In genomic region chr15:65285291-65286068, GRCh38 we compare ENCODE assay signal across 9 cellular contexts. TPM values are rescaled to one million over a fixed set of nuclear protein-coding genes. Genes with fewer than 3 reads are reported as not detected.
DNase-seq lines count a peak whose midpoint lies in the region; ATAC-seq and TF ChIP-seq lines count a peak whose summit lies in the region.
"Had no signal": no experiment of that assay in that cellular context is flagged by ENCODE, and none has a peak within 500 bp of the region (broad histone marks: within the 10 kb centered on the region; RNA-seq: fewer than 3 reads in every experiment).

No MANE protein-coding gene starts in this region.

- CTCF ChIA-PET in MCF 10A (lab: Yijun Ruan, JAX): interaction anchor here (0.6 to 4.7 kb wide), 8 partner anchors 12 to 103 kb away, joined by 3 to 53 read pairs (median 6); partner anchors contain the start of gene CLPX

- H3K27ac ChIP-seq in 22Rv1: peak overlapping the region; percentile 91
- peak overlapping the region; percentile 69 for H3K27ac ChIP-seq in HUES48 (ENCODE audit: low read depth, low read length)

- H3K4me3 ChIP-seq in HUES48 (ENCODE audit: low read depth, low read length) (peak overlapping the region; percentile 66), mononuclear cell (ENCODE audit: low read length) (peak overlapping the region; percentile 71)

- POLR2A ChIA-PET in MCF 10A (lab: Yijun Ruan, JAX): interaction anchor here (0.7 to 4.2 kb wide), 16 partner anchors 8 to 1416 kb away, joined by 3 to 83 read pairs (median 5); partner anchors contain the start of genes CLPX, PDCD7, RAB11A and RNU5B-1

- no peak for ATAC-seq in HG02759 (IDR thresholded peaks at IDR 0.05; ENCODE audit: unreplicated experiment)

- no peaks in the 10 kb centered on the region for H3K9me3 Mint-ChIP-seq in MCF 10A (ENCODE audit: unreplicated experiment)

- TF ChIP-seq CTCF in 22Rv1 (IDR thresholded peaks at IDR 0.05): no peak
- TF ChIP-seq CTCF in MCF 10A (IDR thresholded peaks at IDR 0.05; ENCODE audit: unreplicated experiment): no peak

- no peaks in the 10 kb centered on the region for H3K36me3 Mint-ChIP-seq in MCF 10A (ENCODE audit: insufficient read depth, unreplicated experiment)

- H3K4me1 ChIP-seq in HUES48 (ENCODE audit: control insufficient read depth, insufficient read depth, low read length) (peaks cover 12% of the 10 kb centered on the region), mononuclear cell (ENCODE audit: insufficient read depth, low read length) (peaks cover 26% of the 10 kb centered on the region)

- no peak overlapping the region for H3K9ac ChIP-seq in HUES48 (ENCODE audit: low read depth, low read length)

- no peaks in the 10 kb centered on the region for H3K36me3 ChIP-seq in HUES48 (ENCODE audit: control insufficient read depth, insufficient read depth, low read length)

- H3K9me3 ChIP-seq in HUES48 (ENCODE audit: control insufficient read depth, insufficient read depth, low read length): no peaks in the 10 kb centered on the region
- H3K9me3 ChIP-seq in mononuclear cell (ENCODE audit: low read depth, low read length): no peaks in the 10 kb centered on the region

- peaks cover 4% of the 10 kb centered on the region for H3K4me1 Mint-ChIP-seq in MCF 10A (ENCODE audit: insufficient read depth, unreplicated experiment)

- H3K4me3 Mint-ChIP-seq in MCF 10A (ENCODE audit: unreplicated experiment): peak overlapping the region; percentile 79

- BruUV-seq in MCF 10A (replicated peaks; lab: Mats Ljungman, UMichigan): TSS peak; percentile 61

- peak overlapping the region; percentile 39 for H3K27ac Mint-ChIP-seq in MCF 10A (ENCODE audit: low read depth, unreplicated experiment)

- DNase-seq in MCF 10A (ENCODE audit: unreplicated experiment): no peak
- DNase-seq in AML-193 (lab: John Stamatoyannopoulos, UW): no peak
- no peak for DNase-seq in AG08396 (ENCODE audit: low spot score)
- DNase-seq in activated CD4-positive, alpha-beta T cell treated with anti-CD3 and anti-CD28 coated beads, Interleukin-2, amount 50 U/mL, for 1 hour: no peak
- DNase-seq: activated CD4-positive, alpha-beta T cell treated with anti-CD3 and anti-CD28 coated beads for 4 hours had no signal

- intact Hi-C loops in MCF 10A (cut with micrococcal nuclease): no loop called here

- H3K27me3 ChIP-seq in HUES48 (ENCODE audit: control insufficient read depth, insufficient read depth, low read length) (peaks cover 14% of the 10 kb centered on the region), mononuclear cell (ENCODE audit: insufficient read depth, low read length) (no peaks in the 10 kb centered on the region)

- H3K27me3 Mint-ChIP-seq in MCF 10A (ENCODE audit: insufficient read depth, unreplicated experiment): no peaks in the 10 kb centered on the region

RNA-seq across cellular contexts. Expression of gene PARP16, which starts 1.2 kb away (rescaled TPM):
- total RNA-seq in MCF 10A (2022): 5.9 and 6.1 TPM in 2 replicates
- total RNA-seq in mononuclear cell: 16.9 TPM

RNA-seq across cellular contexts. Expression of gene RNU5A-1, which starts 10.4 kb away (rescaled TPM):
- total RNA-seq in MCF 10A (2022): not detected in 2 replicates
- total RNA-seq in mononuclear cell: not detected

RNA-seq across cellular contexts. Expression of gene RNU5B-1, which starts 19.0 kb away (rescaled TPM):
- total RNA-seq in MCF 10A (2022): not detected in 2 replicates
- total RNA-seq in mononuclear cell: not detected

Comparison
In these comparisons a context has a peak if more than half of its experiments do, and no peak if none do; other contexts are left out.
1. RNA of gene RNU5B-1, which starts 19.0 kb away (total RNA-seq): not detected in MCF 10A; not detected in mononuclear cell (single experiment); every median in the first group is over 10 times any median in the second.